1 cellular context compared by ENCODE assay signal in genomic region chr1:212612251-212612961, GRCh38.
TF ChIP-seq lines count a peak whose summit lies in the region.

No MANE protein-coding gene starts in this region.

TF ChIP-seq in WTC11, 78 proteins besides CTCF, POLR2A, EP300 and RAD21 (continued from another document):
- no peak for TF ChIP-seq FOXP4 (CRISPR knock-in tag; IDR thresholded peaks at IDR 0.05)
- no peak for TF ChIP-seq ZNF423 (CRISPR knock-in tag; IDR thresholded peaks at IDR 0.05)
